In the genomic region with DNA sequence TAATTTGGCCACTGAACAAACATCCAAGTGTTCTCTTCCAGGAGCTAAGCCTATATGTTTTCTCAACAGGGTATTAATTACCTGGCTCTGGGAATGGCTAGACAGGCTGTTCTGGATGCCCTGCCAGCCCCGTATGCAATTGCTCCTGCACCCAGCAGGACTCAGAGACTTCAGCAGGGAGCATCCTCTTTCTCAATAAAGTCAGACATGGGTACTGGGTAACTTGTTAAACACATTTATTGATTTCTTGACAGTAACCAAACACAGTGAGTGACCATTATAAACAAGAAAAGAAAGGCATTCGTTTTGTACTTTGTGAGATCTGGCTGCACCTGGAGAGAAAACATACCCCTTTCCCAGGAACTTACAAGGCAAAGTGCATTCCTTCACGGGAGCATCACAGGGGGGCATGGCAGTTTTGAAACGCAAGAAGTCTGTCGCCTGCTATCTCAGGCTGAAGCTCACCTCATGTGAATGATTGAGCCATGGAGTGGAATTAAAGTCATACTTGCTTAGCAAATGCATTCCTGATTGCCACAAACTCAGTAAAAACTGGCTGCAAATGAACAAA, we compare ENCODE assay signal across 21 cellular contexts.
"Had no signal": no experiment of that assay in that cellular context is flagged by ENCODE, and none has a peak within 500 bp of the region (broad histone marks: within the 10 kb centered on the region; RNA-seq: fewer than 3 reads in every experiment).

No MANE protein-coding gene starts in this region.

- H3K36me3 ChIP-seq: left lung, neutrophil, thyroid gland had no signal

- H2AFZ ChIP-seq: parathyroid adenoma had no signal

- H3K4me3 ChIP-seq: left lung, mucosa of descending colon, skin epidermis, thyroid gland had no signal

- H3K4me1 ChIP-seq: left lung, parathyroid adenoma, thyroid gland had no signal

- H3K4me1 Mint-ChIP-seq: activated B cell treated with CpG ODN at 0.5 μM for 24 hours; activated CD4-positive, alpha-beta T cell treated with anti-CD3 and anti-CD28 coated beads, Interleukin-2, amount 10 ng/mL, durations not matched to agents 24 days and 14 days; activated naive CD8-positive, alpha-beta T cell treated with anti-CD3 and anti-CD28 coated beads, Interleukin-2, amount 10 ng/mL, durations not matched to agents 7 days and 5 days; naive thymus-derived CD4-positive, alpha-beta T cell; stimulated activated naive B cell treated with anti-CD40 and anti-IgM and Interleukin-4, amounts not matched to agents 10 μg/mL and 1 μg/mL and 100 μg/mL, for 72 hours had no signal

- H3K9me3 ChIP-seq: left lung, mucosa of descending colon, neutrophil, thyroid gland had no signal

- H3K27me3 ChIP-seq: left lung, neutrophil, thyroid gland had no signal

- H3K4me3 Mint-ChIP-seq: activated B cell treated with CpG ODN at 0.5 μM for 24 hours; activated CD4-positive, alpha-beta T cell treated with anti-CD3 and anti-CD28 coated beads, Interleukin-2, amount 10 ng/mL, durations not matched to agents 24 days and 14 days; activated naive CD8-positive, alpha-beta T cell treated with anti-CD3 and anti-CD28 coated beads, Interleukin-2, amount 10 ng/mL, durations not matched to agents 7 days and 5 days; activated T-helper 1 cell treated with anti-CD3 and anti-CD28 coated beads, Interleukin-12 subunit alpha, Interleukin-12 subunit beta, Interleukin-2, Interleukin-4 antibody, amounts not matched to agents 30 ng/mL and 10 ng/mL and 1 ng/mL, durations not matched to agents 14 hours and 24 hours and 36 hours; effector memory CD8-positive, alpha-beta T cell; naive thymus-derived CD4-positive, alpha-beta T cell; stimulated activated naive B cell treated with anti-CD40 and anti-IgM and Interleukin-4, amounts not matched to agents 10 μg/mL and 1 μg/mL and 100 μg/mL, for 72 hours had no signal

- H3K27ac ChIP-seq: epithelial cell of prostate, left lung, neutrophil, parathyroid adenoma, skin epidermis, thyroid gland had no signal

- FAIRE-seq: TTC549 had no signal

- H3K27ac Mint-ChIP-seq: activated B cell treated with CpG ODN at 0.5 μM for 24 hours; activated CD4-positive, alpha-beta T cell treated with anti-CD3 and anti-CD28 coated beads, Interleukin-2, amount 10 ng/mL, durations not matched to agents 24 days and 14 days; activated naive CD8-positive, alpha-beta T cell treated with anti-CD3 and anti-CD28 coated beads, Interleukin-2, amount 10 ng/mL, durations not matched to agents 7 days and 5 days; activated T-helper 1 cell treated with anti-CD3 and anti-CD28 coated beads, Interleukin-12 subunit alpha, Interleukin-12 subunit beta, Interleukin-2, Interleukin-4 antibody, amounts not matched to agents 30 ng/mL and 10 ng/mL and 1 ng/mL, durations not matched to agents 14 hours and 24 hours and 36 hours; effector memory CD8-positive, alpha-beta T cell; naive thymus-derived CD4-positive, alpha-beta T cell; stimulated activated naive B cell treated with anti-CD40 and anti-IgM and Interleukin-4, amounts not matched to agents 10 μg/mL and 1 μg/mL and 100 μg/mL, for 72 hours had no signal

- H3K9ac ChIP-seq: parathyroid adenoma had no signal

- H3K9me3 Mint-ChIP-seq: activated B cell treated with CpG ODN at 0.5 μM for 24 hours; activated CD4-positive, alpha-beta T cell treated with anti-CD3 and anti-CD28 coated beads, Interleukin-2, amount 10 ng/mL, durations not matched to agents 24 days and 14 days; activated naive CD8-positive, alpha-beta T cell treated with anti-CD3 and anti-CD28 coated beads, Interleukin-2, amount 10 ng/mL, durations not matched to agents 7 days and 5 days; activated T-helper 1 cell treated with anti-CD3 and anti-CD28 coated beads, Interleukin-12 subunit alpha, Interleukin-12 subunit beta, Interleukin-2, Interleukin-4 antibody, amounts not matched to agents 30 ng/mL and 10 ng/mL and 1 ng/mL, durations not matched to agents 14 hours and 24 hours and 36 hours had no signal

- DNase-seq: activated B cell treated with CpG ODN at 0.5 μM for 24 hours; activated CD4-positive, alpha-beta T cell treated with anti-CD3 and anti-CD28 coated beads, Interleukin-2, amount 10 ng/mL, durations not matched to agents 24 days and 14 days; activated naive CD8-positive, alpha-beta T cell treated with anti-CD3 and anti-CD28 coated beads, Interleukin-2, amount 10 ng/mL, durations not matched to agents 7 days and 5 days; dermis blood vessel endothelial cell; effector memory CD8-positive, alpha-beta T cell; foreskin melanocyte; head of caudate nucleus; left lung; mucosa of descending colon; naive thymus-derived CD4-positive, alpha-beta T cell; stimulated activated CD4-positive, alpha-beta T cell treated with anti-CD3 and anti-CD28 coated beads, Interleukin-15, amount 100 ng/mL, for 24 hours; stimulated activated CD4-positive, alpha-beta T cell treated with anti-CD3 and anti-CD28 coated beads, Interleukin-4, amount 100 ng/mL, for 1 hour; stimulated activated naive B cell treated with anti-CD40 and anti-IgM and Interleukin-4, amounts not matched to agents 10 μg/mL and 1 μg/mL and 100 μg/mL, for 72 hours; T-helper 2 cell; thyroid gland had no signal

- ATAC-seq: effector memory CD8-positive, alpha-beta T cell; left lung; mucosa of descending colon; naive thymus-derived CD4-positive, alpha-beta T cell; stimulated activated naive B cell treated with anti-CD40 and anti-IgM and Interleukin-4, amounts not matched to agents 10 μg/mL and 1 μg/mL and 100 μg/mL, for 72 hours had no signal

- H3K36me3 Mint-ChIP-seq: activated naive CD8-positive, alpha-beta T cell treated with anti-CD3 and anti-CD28 coated beads, Interleukin-2, amount 10 ng/mL, durations not matched to agents 7 days and 5 days; naive thymus-derived CD4-positive, alpha-beta T cell; stimulated activated naive B cell treated with anti-CD40 and anti-IgM and Interleukin-4, amounts not matched to agents 10 μg/mL and 1 μg/mL and 100 μg/mL, for 72 hours had no signal

- H3K79me2 ChIP-seq: parathyroid adenoma had no signal
